8 cellular contexts compared by ENCODE assay signal in the genomic region with DNA sequence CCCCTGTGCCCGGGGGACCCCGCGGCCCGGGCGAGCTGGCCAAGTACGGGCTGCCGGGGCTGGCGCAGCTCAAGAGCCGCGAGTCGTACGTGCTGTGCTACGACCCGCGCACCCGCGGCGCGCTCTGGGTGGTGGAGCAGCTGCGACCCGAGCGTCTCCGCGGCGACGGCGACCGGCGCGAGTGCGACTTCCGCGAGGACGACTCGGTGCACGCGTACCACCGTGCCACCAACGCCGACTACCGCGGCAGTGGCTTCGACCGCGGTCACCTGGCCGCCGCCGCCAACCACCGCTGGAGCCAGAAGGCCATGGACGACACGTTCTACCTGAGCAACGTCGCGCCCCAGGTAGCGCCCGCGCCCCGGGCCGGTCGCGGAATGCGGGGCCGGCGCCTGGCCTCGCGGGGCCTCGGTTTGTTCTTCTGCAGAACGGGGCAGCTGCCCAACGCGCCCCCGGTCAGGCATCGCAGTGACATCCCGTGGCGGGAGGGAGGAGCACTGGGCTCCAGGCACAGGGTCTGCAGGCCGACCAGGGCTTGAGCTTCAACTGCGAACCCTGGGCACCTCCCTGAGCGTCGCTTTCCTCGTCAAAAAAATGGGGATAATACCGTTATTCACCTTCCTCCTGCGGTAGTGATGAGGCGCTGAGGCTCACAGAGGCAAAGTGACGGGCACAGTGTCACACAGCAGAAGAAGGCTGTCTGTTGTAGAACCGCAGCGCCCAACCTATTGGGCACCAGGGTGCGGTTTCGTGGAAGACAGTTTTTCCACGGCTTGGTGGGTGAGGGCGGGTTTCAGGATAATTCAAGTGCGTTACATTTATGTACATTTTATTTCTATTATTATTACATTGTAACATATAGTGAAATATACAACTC. TPM values are rescaled to one million over a fixed set of nuclear protein-coding genes. Genes with fewer than 3 reads are reported as not detected.
DNase-seq lines count a peak whose midpoint lies in the region; ATAC-seq and TF ChIP-seq lines count a peak whose summit lies in the region.

No MANE protein-coding gene starts in this region.

- H2AK5ac ChIP-seq in H9 (ENCODE audit: insufficient read length, low read length): no peak overlapping the region

- H3K56ac ChIP-seq in H9 (ENCODE audit: insufficient read length, low read depth, low read length): no peak overlapping the region

- no peaks in the 10 kb centered on the region; the same call in none of the 2 replicates for H3K27me3 Mint-ChIP-seq in H9 (ENCODE audit: low read depth)
- no peaks in the 10 kb centered on the region for H3K27me3 Mint-ChIP-seq in activated CD4-positive, alpha-beta T cell treated with anti-CD3 and anti-CD28 coated beads, Interleukin-2, amount 10 ng/mL, durations not matched to agents 24 days and 14 days

- H3K79me1 ChIP-seq in H9 (ENCODE audit: insufficient read depth, low read depth, low read length, poor library complexity, severe bottlenecking): no peaks in the 10 kb centered on the region

- H3K18ac ChIP-seq in H9 (ENCODE audit: insufficient read length, low read depth, low read length): peak overlapping the region; percentile 36

- H3K27ac ChIP-seq in H9 (ENCODE audit: insufficient read length, low read depth, low read length): no peak overlapping the region

- H3K23me2 ChIP-seq in H9 (ENCODE audit: insufficient read length, low read depth, low read length, poor library complexity, severe bottlenecking): peaks cover 11% of the 10 kb centered on the region

- H4K20me1 ChIP-seq in H9 (ENCODE audit: control insufficient read depth, insufficient read depth, insufficient read length): no peaks in the 10 kb centered on the region

- H3T11ph ChIP-seq in H9 (ENCODE audit: low read length): no peak overlapping the region

- H3K27me3 ChIP-seq in H9 (ENCODE audit: insufficient read depth, low read length) (no peaks in the 10 kb centered on the region), MG63 (no peaks in the 10 kb centered on the region), endocrine pancreas (ENCODE audit: control insufficient read depth, insufficient read depth, low read length) (no peaks in the 10 kb centered on the region)

- no CpG with 5 or more reads among the region's 90 CpGs for WGBS in H9 (ENCODE audit: extremely low coverage, insufficient read length, low lambda C conversion rate)

- H3K9ac ChIP-seq in H9 (ENCODE audit: extremely low read depth, insufficient read length, low read length) (no peak overlapping the region), endocrine pancreas (ENCODE audit: control insufficient read depth, insufficient read depth, low read length) (peak overlapping the region; percentile 54)

- no peak for ATAC-seq in HG03378 (IDR thresholded peaks at IDR 0.05; ENCODE audit: unreplicated experiment)

- H2BK5ac ChIP-seq in H9 (ENCODE audit: insufficient read length, low read length): no peak overlapping the region

- H3K36me3 Mint-ChIP-seq in H9 (ENCODE audit: insufficient read depth in 1 of 3, low read depth in 3 of 3): peaks cover 8 to 31% (median 28%) of the 10 kb centered on the region in 3 experiments; a peak in 6 of 7 replicates
- H3K36me3 Mint-ChIP-seq in activated CD4-positive, alpha-beta T cell treated with anti-CD3 and anti-CD28 coated beads, Interleukin-2, amount 10 ng/mL, durations not matched to agents 24 days and 14 days (ENCODE audit: low read depth): peaks cover 23% of the 10 kb centered on the region

- peak overlapping the region; percentile 56 for H3K4me2 ChIP-seq in H9 (ENCODE audit: insufficient read depth, insufficient read length, low read length)

- H3K23ac ChIP-seq in H9 (ENCODE audit: insufficient read length, low read depth, low read length): no peak overlapping the region

- no peaks in the 10 kb centered on the region for H3K9me3 Mint-ChIP-seq in H9
- H3K9me3 Mint-ChIP-seq in activated CD4-positive, alpha-beta T cell treated with anti-CD3 and anti-CD28 coated beads, Interleukin-2, amount 10 ng/mL, durations not matched to agents 24 days and 14 days: no peaks in the 10 kb centered on the region

- intact Hi-C loops in activated CD4-positive, alpha-beta T cell treated with anti-CD3 and anti-CD28 coated beads, Interleukin-2, amount 10 ng/mL, durations not matched to agents 24 days and 14 days (cut with micrococcal nuclease): loop anchor here (1.0 to 5.0 kb wide), 6 partner anchors 10 to 314 kb away; a partner anchor contains a TSS

- no peak overlapping the region for H4K5ac ChIP-seq in H9 (ENCODE audit: insufficient read length, low read depth, low read length)

- DNase-seq in GM10266 (ENCODE audit: extremely low spot score): peak; percentile 77
- peak; percentile 54 for DNase-seq in H9
- no peak for DNase-seq in MG63
- peak; percentile 85 for DNase-seq in activated CD4-positive, alpha-beta T cell treated with anti-CD3 and anti-CD28 coated beads, Interleukin-2, amount 10 ng/mL, durations not matched to agents 24 days and 14 days
- DNase-seq in midbrain (lab: John Stamatoyannopoulos, UW): peak; percentile 39
- DNase-seq in stimulated activated naive CD4-positive, alpha-beta T cell treated with Interleukin-2 at 50 U/mL for 16 hours (lab: John Stamatoyannopoulos, UW): peak; percentile 22

- peak overlapping the region in 1 of 3 experiments; percentile 89; a peak in 1 of 7 replicates for H3K27ac Mint-ChIP-seq in H9
- peak overlapping the region; percentile 58 for H3K27ac Mint-ChIP-seq in activated CD4-positive, alpha-beta T cell treated with anti-CD3 and anti-CD28 coated beads, Interleukin-2, amount 10 ng/mL, durations not matched to agents 24 days and 14 days

- H3K4me3 ChIP-seq in MG63: peak overlapping the region; percentile 52
- no peak overlapping the region for H3K4me3 ChIP-seq in endocrine pancreas (ENCODE audit: control insufficient read depth, insufficient read depth, low read length)

- H3K14ac ChIP-seq in H9 (ENCODE audit: insufficient read depth, low read length): peak overlapping the region; percentile 63; the same call in 1 of the 2 replicates

- no peak overlapping the region for H2BK15ac ChIP-seq in H9 (ENCODE audit: low read depth, low read length)

- H3K4me1 Mint-ChIP-seq in H9: peaks cover 11 to 12% of the 10 kb centered on the region in 2 experiments
- H3K4me1 Mint-ChIP-seq in activated CD4-positive, alpha-beta T cell treated with anti-CD3 and anti-CD28 coated beads, Interleukin-2, amount 10 ng/mL, durations not matched to agents 24 days and 14 days: peaks cover 12% of the 10 kb centered on the region

- no peak for TF ChIP-seq CTCF in GM10266 (IDR thresholded peaks at IDR 0.05; ENCODE audit: control insufficient read depth, insufficient read depth, low read depth, missing control alignments)
- no peak for TF ChIP-seq CTCF in H9 (conservative IDR thresholded peaks at IDR 0.05)

- H2BK120ac ChIP-seq in H9 (ENCODE audit: low read depth, low read length, poor library complexity, severe bottlenecking): no peak overlapping the region

- no peak overlapping the region for H2BK20ac ChIP-seq in H9 (ENCODE audit: low read depth, low read length, poor library complexity, severe bottlenecking)

- H3K79me2 ChIP-seq in H9 (ENCODE audit: insufficient read depth, low read length): no peaks in the 10 kb centered on the region

- no peak overlapping the region for H3K4ac ChIP-seq in H9 (ENCODE audit: low read depth, low read length)

- no peak overlapping the region for H2BK12ac ChIP-seq in H9 (ENCODE audit: insufficient read length, low read depth, low read length)

- no peak overlapping the region for H2AFZ ChIP-seq in H9 (ENCODE audit: low read length)

- H3K36me3 ChIP-seq in MG63 (peaks cover 5% of the 10 kb centered on the region; the same call in 1 of the 2 replicates), endocrine pancreas (ENCODE audit: control insufficient read depth, insufficient read depth, low read length) (no peaks in the 10 kb centered on the region)

- no peak overlapping the region for H4K8ac ChIP-seq in H9 (replicated peaks; ENCODE audit: insufficient read length, low read depth, low read length)

- H4K91ac ChIP-seq in H9 (ENCODE audit: insufficient read length, low read depth, low read length): no peak overlapping the region

- H3K4me1 ChIP-seq in H9 (ENCODE audit: insufficient read depth, low read length): no peaks in the 10 kb centered on the region
- no peaks in the 10 kb centered on the region for H3K4me1 ChIP-seq in endocrine pancreas (ENCODE audit: control insufficient read depth, insufficient read depth, low read length)

- peak overlapping the region; percentile 68 to 83 for H3K4me3 Mint-ChIP-seq in H9
- H3K4me3 Mint-ChIP-seq in activated CD4-positive, alpha-beta T cell treated with anti-CD3 and anti-CD28 coated beads, Interleukin-2, amount 10 ng/mL, durations not matched to agents 24 days and 14 days: peak overlapping the region; percentile 85

- H3K9me3 ChIP-seq in H9 (ENCODE audit: control insufficient read depth, low read depth, low read length): no peaks in the 10 kb centered on the region
- H3K9me3 ChIP-seq in MG63: no peaks in the 10 kb centered on the region; the same call in 1 of the 2 replicates
- H3K9me3 ChIP-seq in endocrine pancreas (ENCODE audit: control insufficient read depth, low read length): no peaks in the 10 kb centered on the region

RNA-seq across cellular contexts. Expression of a gene that starts 0.8 kb away (rescaled TPM):
- 16.7 and 17.6 TPM in 2 replicates for total RNA-seq in H9 (2021)
- total RNA-seq in MG63 (2014; rRNA removed; shearing (Covaris generic); ENCODE audit: low replicate concordance): 11.9 and 19.7 TPM in 2 replicates
- 22.9 and 23.3 TPM in 2 replicates for total RNA-seq in activated CD4-positive, alpha-beta T cell treated with anti-CD3 and anti-CD28 coated beads, Interleukin-2, amount 10 ng/mL, durations not matched to agents 24 days and 14 days

RNA-seq across cellular contexts. Expression of a gene that starts 10.5 kb away (rescaled TPM):
- total RNA-seq in H9 (2021): 86.3 and 91.8 TPM in 2 replicates
- 9.8 and 36.3 TPM in 2 replicates for total RNA-seq in MG63 (2014; rRNA removed; shearing (Covaris generic); ENCODE audit: low replicate concordance)
- 149 and 154 TPM in 2 replicates for total RNA-seq in activated CD4-positive, alpha-beta T cell treated with anti-CD3 and anti-CD28 coated beads, Interleukin-2, amount 10 ng/mL, durations not matched to agents 24 days and 14 days

RNA-seq across cellular contexts. Expression of a gene that starts 32.0 kb away (rescaled TPM):
- 27.3 and 30.3 TPM in 2 replicates for total RNA-seq in H9 (2021)
- total RNA-seq in MG63 (2014; rRNA removed; shearing (Covaris generic); ENCODE audit: low replicate concordance): 1.8 and 2.0 TPM in 2 replicates
- total RNA-seq in activated CD4-positive, alpha-beta T cell treated with anti-CD3 and anti-CD28 coated beads, Interleukin-2, amount 10 ng/mL, durations not matched to agents 24 days and 14 days: 19.2 and 19.9 TPM in 2 replicates

RNA-seq across cellular contexts. Expression of a gene that starts 47.4 kb away (rescaled TPM):
- 23.1 and 24.2 TPM in 2 replicates for total RNA-seq in H9 (2021)
- total RNA-seq in MG63 (2014; rRNA removed; shearing (Covaris generic); ENCODE audit: low replicate concordance): 10.2 and 28.2 TPM in 2 replicates
- total RNA-seq in activated CD4-positive, alpha-beta T cell treated with anti-CD3 and anti-CD28 coated beads, Interleukin-2, amount 10 ng/mL, durations not matched to agents 24 days and 14 days: 12.3 and 14.4 TPM in 2 replicates
